ENCODE assay signal across 16 cellular contexts in the genomic region with DNA sequence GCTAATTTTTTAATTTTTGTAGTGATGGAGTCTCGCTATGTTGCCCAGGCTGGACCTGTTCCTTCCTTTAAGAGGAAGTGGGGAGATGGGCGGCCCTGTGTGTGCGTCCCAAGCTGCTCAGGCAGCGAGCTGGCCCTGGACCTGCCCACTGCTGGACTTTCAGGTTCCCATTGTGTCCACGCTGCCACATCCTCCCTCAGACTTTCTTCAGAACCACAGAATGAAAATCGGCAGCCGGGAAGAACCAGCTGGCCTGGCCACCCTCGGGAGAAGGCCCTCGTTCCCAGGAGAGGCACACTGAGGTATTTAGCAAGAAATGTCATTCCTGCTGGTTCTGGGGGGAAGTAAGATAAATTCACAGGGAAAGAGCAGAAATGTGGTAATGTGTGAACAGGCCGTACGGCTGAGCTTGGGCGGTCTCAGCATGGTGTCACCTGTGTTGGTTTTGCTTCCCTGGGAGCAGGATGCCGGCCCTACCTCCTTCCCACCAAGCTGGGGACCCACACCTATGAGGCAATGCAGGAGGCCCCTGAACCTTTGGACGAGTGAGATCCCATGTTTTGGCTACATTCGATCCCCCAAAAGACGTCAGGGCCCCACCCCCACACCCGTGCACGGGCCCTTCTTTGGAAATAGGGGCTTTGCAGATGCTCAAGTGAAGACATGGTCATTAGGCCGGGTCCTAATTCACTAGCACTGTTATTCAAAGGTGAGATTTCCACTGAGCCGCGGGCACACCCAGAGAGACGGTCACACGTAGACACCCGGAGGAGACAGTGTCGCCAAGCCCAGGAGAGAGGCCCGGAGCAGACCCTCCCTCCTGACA. TPM values are rescaled to one million over a fixed set of nuclear protein-coding genes. Genes with fewer than 3 reads are reported as not detected.
DNase-seq lines count a peak whose midpoint lies in the region; ATAC-seq and TF ChIP-seq lines count a peak whose summit lies in the region.
"Had no signal": no experiment of that assay in that cellular context is flagged by ENCODE, and none has a peak within 500 bp of the region (broad histone marks: within the 10 kb centered on the region; RNA-seq: fewer than 3 reads in every experiment).

No MANE protein-coding gene starts in this region.

- no peak for TF ChIP-seq POLR2A in heart left ventricle (IDR thresholded peaks at IDR 0.05)
- TF ChIP-seq POLR2A in lower leg skin (IDR thresholded peaks at IDR 0.05): no peak

- H3K9me3 ChIP-seq in heart left ventricle (peaks cover 0 to 7% (median 0%) of the 10 kb centered on the region in 12 donors), right atrium auricular region (peaks cover 0 to 10% of the 10 kb centered on the region in 2 donors), osteoblast (ENCODE audit: low read depth, low read length) (no peaks in the 10 kb centered on the region), SJCRH30 (replicated peaks) (no peaks in the 10 kb centered on the region)

- no peak overlapping the region for H2AFZ ChIP-seq in osteoblast (ENCODE audit: low read length)

- DNase-seq in heart left ventricle: peak in 3 of 5 donors; percentile 4 to 19 (median 16)
- DNase-seq in right atrium auricular region (ENCODE audit: low spot score): no peak
- peak; percentile 10 for DNase-seq in left cardiac atrium
- peak; percentile 78 for DNase-seq in osteoblast (ENCODE audit: insufficient read length, low spot score, missing footprints)
- no peak for DNase-seq in NCI-H2107 treated with DMSO at 0.1 percent for 48 hours (lab: John Stamatoyannopoulos, UW; ENCODE audit: unreplicated experiment)
- DNase-seq in SJCRH30: no peak
- no peak for DNase-seq in lower leg skin (ENCODE audit: low spot score in 2 of 2)
- DNase-seq: CD4-positive, CD25-positive, alpha-beta regulatory T cell; DMS79; NCI-H1694; NCI-H2081; NCI-H2171 treated with DMSO at 0.1 percent for 48 hours; NCI-H526; OCI-M1; SHP77 had no signal

- H3K36me3 ChIP-seq in heart left ventricle (no peaks in the 10 kb centered on the region), right atrium auricular region (no peaks in the 10 kb centered on the region), osteoblast (ENCODE audit: insufficient read depth, low read length) (no peaks in the 10 kb centered on the region), SJCRH30 (no peaks in the 10 kb centered on the region)

- H4K20me1 ChIP-seq in osteoblast (ENCODE audit: insufficient read depth, low read length): no peaks in the 10 kb centered on the region

- H3K27ac ChIP-seq in heart left ventricle (no peak overlapping the region), right atrium auricular region (no peak overlapping the region), osteoblast (ENCODE audit: low read depth, low read length) (no peak overlapping the region), SJCRH30 (no peak overlapping the region)
- H3K27ac ChIP-seq: SK-N-MC had no signal

- no peaks in the 10 kb centered on the region for H3K27me3 ChIP-seq in heart left ventricle
- no peaks in the 10 kb centered on the region for H3K27me3 ChIP-seq in right atrium auricular region
- no peaks in the 10 kb centered on the region for H3K27me3 ChIP-seq in osteoblast (ENCODE audit: insufficient read depth, low read length)
- no peaks in the 10 kb centered on the region for H3K27me3 ChIP-seq in SJCRH30

- TF ChIP-seq CTCF in heart left ventricle (IDR thresholded peaks at IDR 0.05) (no peak), right atrium auricular region (IDR thresholded peaks at IDR 0.05) (no peak), osteoblast (IDR thresholded peaks at IDR 0.05; ENCODE audit: extremely low read depth, low read depth, low read length) (no peak), lower leg skin (IDR thresholded peaks at IDR 0.05) (no peak)

- 84 to 90% (median 87%) methylated on average over 26 of the region's 26 CpGs for WGBS in heart left ventricle, 4 donors
- WGBS in lower leg skin, 2 donors: 88 to 90% methylated on average over 26 of the region's 26 CpGs

- H3K4me1 ChIP-seq in heart left ventricle (no peaks in the 10 kb centered on the region), right atrium auricular region (no peaks in the 10 kb centered on the region), osteoblast (ENCODE audit: insufficient read depth, low read length) (no peaks in the 10 kb centered on the region), SJCRH30 (no peaks in the 10 kb centered on the region)

- H3K4me2 ChIP-seq in osteoblast (ENCODE audit: insufficient read depth, low read length): no peak overlapping the region

- no peaks in the 10 kb centered on the region for H3K79me2 ChIP-seq in osteoblast (ENCODE audit: insufficient read depth, low read length)

- ATAC-seq in heart left ventricle (no peak), left cardiac atrium (no peak)

- H3K4me3 ChIP-seq in heart left ventricle (no peak overlapping the region), right atrium auricular region (no peak overlapping the region), osteoblast (ENCODE audit: insufficient read depth, low read length) (no peak overlapping the region), SJCRH30 (no peak overlapping the region), lower leg skin (ENCODE audit: low read depth, poor library complexity, severe bottlenecking) (no peak overlapping the region)
- H3K4me3 ChIP-seq: SK-N-MC had no signal

- intact Hi-C loops in heart left ventricle (cut with DNase I) (no loop called here), left cardiac atrium (cut with DNase I) (no loop called here), lower leg skin (cut with DNase I; ENCODE audit: low total_unique reads) (no loop called here)

RNA-seq across cellular contexts. Expression of a gene that starts 35.9 kb away (rescaled TPM):
- total RNA-seq in heart left ventricle (1 to 10 TPM in 5 of 9 donors, under 1 TPM in 4; 0.48 to 2.8 (median 1.0) TPM), right atrium auricular region (under 1 TPM; 0.56 to 0.83 TPM), left cardiac atrium (1 to 10 TPM in 1 of 2 donors, under 1 TPM in 1; 0.65 to 1.7 TPM), osteoblast (5.3 and 8.3 TPM in 2 replicates), lower leg skin (under 1 TPM; 0.17 to 0.49 (median 0.40) TPM)
- under 1 TPM; 0.72 to 0.76 TPM for polyA plus RNA-seq in heart left ventricle
- not detected in 2 replicates for total RNA-seq in SJCRH30 (2014; rRNA removed; shearing (Covaris generic))

Comparison
In these comparisons a context has a peak if more than half of its experiments do, and no peak if none do; other contexts are left out.
1. DNase-seq: peak in heart left ventricle (3 of 5), left cardiac atrium (single experiment) and osteoblast (single experiment); none in right atrium auricular region (single experiment), NCI-H2107 treated with DMSO at 0.1 percent for 48 hours (single experiment), SJCRH30 (0 of 2) and lower leg skin (0 of 2).